Comparison of ENCODE assay signal across 25 cellular contexts in genomic region chr7:128363261-128363721, GRCh38. TPM values are rescaled to one million over a fixed set of nuclear protein-coding genes. Genes with fewer than 3 reads are reported as not detected.
"Had no signal": no experiment of that assay in that cellular context is flagged by ENCODE, and none has a peak within 500 bp of the region (broad histone marks: within the 10 kb centered on the region; RNA-seq: fewer than 3 reads in every experiment).

No MANE protein-coding gene starts in this region.

- H3K9me3 Mint-ChIP-seq: activated B cell treated with CpG ODN at 0.5 μM for 24 hours; activated CD4-positive, alpha-beta T cell treated with anti-CD3 and anti-CD28 coated beads, Interleukin-2, amount 10 ng/mL, durations not matched to agents 24 days and 14 days; activated naive CD4-positive, alpha-beta T cell treated with anti-CD3 and anti-CD28 coated beads for 36 hours; activated naive CD8-positive, alpha-beta T cell treated with anti-CD3 and anti-CD28 coated beads, Interleukin-2, amount 10 ng/mL, durations not matched to agents 7 days and 5 days; activated T-helper 17 cell treated with anti-CD3 and anti-CD28 coated beads, Interleukin-2, amount 50 U/mL, for 72 hours had no signal

- H3K27ac ChIP-seq: adrenal gland, breast epithelium had no signal

- H3K36me3 ChIP-seq: adrenal gland, breast epithelium, MG63 had no signal

- H3K27ac Mint-ChIP-seq: activated B cell treated with CpG ODN at 0.5 μM for 24 hours; activated CD8-positive, alpha-beta memory T cell treated with anti-CD3 and anti-CD28 coated beads, Interleukin-2, amount 10 ng/mL, durations not matched to agents 7 days and 5 days; activated naive CD4-positive, alpha-beta T cell treated with anti-CD3 and anti-CD28 coated beads for 36 hours; activated naive CD8-positive, alpha-beta T cell treated with anti-CD3 and anti-CD28 coated beads, Interleukin-2, amount 10 ng/mL, durations not matched to agents 7 days and 5 days; activated T-helper 17 cell treated with anti-CD3 and anti-CD28 coated beads, Interleukin-2, amount 50 U/mL, for 72 hours had no signal

- H3K27me3 ChIP-seq: breast epithelium had no signal

- H3K4me3 Mint-ChIP-seq: activated B cell treated with CpG ODN at 0.5 μM for 24 hours; activated CD8-positive, alpha-beta memory T cell treated with anti-CD3 and anti-CD28 coated beads, Interleukin-2, amount 10 ng/mL, durations not matched to agents 7 days and 5 days had no signal

- H3K36me3 Mint-ChIP-seq: activated CD8-positive, alpha-beta memory T cell treated with anti-CD3 and anti-CD28 coated beads, Interleukin-2, amount 10 ng/mL, durations not matched to agents 7 days and 5 days; activated naive CD8-positive, alpha-beta T cell treated with anti-CD3 and anti-CD28 coated beads, Interleukin-2, amount 10 ng/mL, durations not matched to agents 7 days and 5 days had no signal

- H3K4me3 ChIP-seq: adrenal gland, breast epithelium, MG63 had no signal

- DNase-seq: activated B cell treated with CpG ODN at 0.5 μM for 24 hours; activated CD4-positive, alpha-beta T cell treated with anti-CD3 and anti-CD28 coated beads for 1 hour; activated CD4-positive, alpha-beta T cell treated with anti-CD3 and anti-CD28 coated beads, Interleukin-2, amount 10 ng/mL, durations not matched to agents 24 days and 14 days; activated CD4-positive, alpha-beta T cell treated with anti-CD3 and anti-CD28 coated beads, Interleukin-2, amount 50 U/mL, for 48 hours; activated CD8-positive, alpha-beta memory T cell treated with anti-CD3 and anti-CD28 coated beads, Interleukin-2, amount 10 ng/mL, durations not matched to agents 7 days and 5 days; activated gamma-delta T cell; activated naive CD4-positive, alpha-beta T cell treated with anti-CD3 and anti-CD28 coated beads for 36 hours; activated naive CD8-positive, alpha-beta T cell treated with anti-CD3 and anti-CD28 coated beads, Interleukin-2, amount 10 ng/mL, durations not matched to agents 7 days and 5 days; activated T-cell treated with anti-CD3 and anti-CD28 coated beads, Interleukin-2, amount 50 U/mL, for 48 hours; adrenal gland; anterior cingulate cortex; caudate nucleus; MG63; NCI-H1092 treated with DMSO at 0.1 percent for 48 hours; NCI-H1417 treated with DMSO at 0.1 percent for 48 hours; NCI-H1694; NCI-H2029 treated with DMSO at 0.1 percent for 48 hours; NCI-H510A treated with DMSO at 0.1 percent for 48 hours; NCI-H69; NK-92 treated with Interleukin-12 subunit alpha and Interleukin-12 subunit beta, amount 100 ng/mL, for 24 hours; OCI-M1; RPMI8226; T1000 had no signal

- H3K9me3 ChIP-seq: adrenal gland, breast epithelium, MG63 had no signal

RNA-seq across cellular contexts. Expression of gene PRRT4, which starts 1.8 kb away (rescaled TPM):
- total RNA-seq: activated B cell treated with CpG ODN at 0.5 μM for 24 hours had no signal
